Comparison of ENCODE assay signal across 8 cellular contexts in genomic region chr1:228378453-228379164, GRCh38. TPM values are rescaled to one million over a fixed set of nuclear protein-coding genes. Genes with fewer than 3 reads are reported as not detected.
DNase-seq lines count a peak whose midpoint lies in the region; ATAC-seq, FAIRE-seq and TF ChIP-seq lines count a peak whose summit lies in the region.

No MANE protein-coding gene starts in this region.

- TF ChIP-seq CTCF in chondrocyte (IDR thresholded peaks at IDR 0.05) (peak; percentile 90), kidney epithelial cell (IDR thresholded peaks at IDR 0.05; ENCODE audit: insufficient read depth, low read length, poor library complexity, severe bottlenecking) (peak; percentile 64)

- DNase-seq in DMS79 treated with DMSO at 0.1 percent for 48 hours (lab: John Stamatoyannopoulos, UW) = peak; percentile 87
- peak; percentile 85 for DNase-seq in NCI-H146 treated with DMSO at 0.1 percent for 48 hours (lab: John Stamatoyannopoulos, UW; ENCODE audit: unreplicated experiment)
- DNase-seq in chondrocyte (ENCODE audit: low spot score) = peak; percentile 93
- DNase-seq in kidney epithelial cell (ENCODE audit: low read depth) = no peak
- DNase-seq in stimulated activated CD4-positive, alpha-beta T cell treated with anti-CD3 and anti-CD28 coated beads, Interleukin-15, amount 100 ng/mL, for 1 hour (ENCODE audit: low read depth in 1 of 2, low spot score in 1 of 2) = peak; percentile 23 to 31
- DNase-seq in GM12892 (ENCODE audit: insufficient read length) = no peak
- no peak for DNase-seq in mesenteric fat pad (ENCODE audit: low spot score)

- peak overlapping the region; percentile 43 for H3K27ac Mint-ChIP-seq in chondrocyte (ENCODE audit: unreplicated experiment)

- no peaks in the 10 kb centered on the region for H3K27me3 Mint-ChIP-seq in chondrocyte (ENCODE audit: low read depth)

- no peaks in the 10 kb centered on the region for H3K9me3 Mint-ChIP-seq in chondrocyte (ENCODE audit: low read depth)

- peak overlapping the region; percentile 48 for H3K4me3 ChIP-seq in kidney epithelial cell (ENCODE audit: low read depth, low read length)

- peak overlapping the region; percentile 87 for H3K4me3 Mint-ChIP-seq in chondrocyte (ENCODE audit: unreplicated experiment)

- H3K27me3 ChIP-seq in kidney epithelial cell (ENCODE audit: control insufficient read depth, insufficient read depth, low read length) = peaks cover 5% of the 10 kb centered on the region

- peak; percentile 24 to 45 for ATAC-seq in activated CD4-positive, CD25-positive, alpha-beta regulatory T cell treated with anti-CD3 and anti-CD28 coated beads, Interleukin-2, amount 50 U/mL, for 24 hours

- no peaks in the 10 kb centered on the region for H3K36me3 Mint-ChIP-seq in chondrocyte (ENCODE audit: low read depth)

- FAIRE-seq in GM12892 (lab: Jason Lieb, UNC) = no peak

- peaks cover 8% of the 10 kb centered on the region for H3K4me1 Mint-ChIP-seq in chondrocyte (ENCODE audit: low read depth)

- no peak for TF ChIP-seq POLR2A in GM12892 (IDR thresholded peaks at IDR 0.05; ENCODE audit: low read depth, low read length)

- H3K36me3 ChIP-seq in kidney epithelial cell (ENCODE audit: control insufficient read depth, insufficient read depth, low read length) = no peaks in the 10 kb centered on the region

RNA-seq across cellular contexts. Expression of gene TRIM11, which starts 28.0 kb away (rescaled TPM):
- total RNA-seq in chondrocyte = 16.0 to 22.4 TPM (median 20.0 TPM) in 3 replicates
- 47.0 and 59.9 TPM in 2 replicates for total RNA-seq in kidney epithelial cell
- polyA plus RNA-seq in GM12892 (2012; ENCODE audit: missing spikeins) = 7.3 TPM
- 12.2 TPM for total RNA-seq in mesenteric fat pad

RNA-seq across cellular contexts. Expression of gene TRIM17, which starts 38.1 kb away (rescaled TPM):
- 0.28 to 0.35 TPM in 2 of 3 replicates, not detected in the other for total RNA-seq in chondrocyte
- total RNA-seq in kidney epithelial cell = 4.6 and 6.1 TPM in 2 replicates
- polyA plus RNA-seq in GM12892 (2012; ENCODE audit: missing spikeins) = 0.55 TPM
- not detected for total RNA-seq in mesenteric fat pad

Comparison
In these comparisons a context has a peak if more than half of its experiments do, and no peak if none do; other contexts are left out.
1. DNase-seq: peak in DMS79 treated with DMSO at 0.1 percent for 48 hours (single experiment), NCI-H146 treated with DMSO at 0.1 percent for 48 hours (single experiment), chondrocyte (single experiment) and stimulated activated CD4-positive, alpha-beta T cell treated with anti-CD3 and anti-CD28 coated beads, Interleukin-15, amount 100 ng/mL, for 1 hour (2 of 2); none in kidney epithelial cell (single experiment), GM12892 (single experiment) and mesenteric fat pad (single experiment).